In genomic region chr2:240456607-240457222, GRCh38 we compare ENCODE assay signal across 1 cellular context.
TF ChIP-seq lines count a peak whose summit lies in the region.

No MANE protein-coding gene starts in this region.

TF ChIP-seq in GM23338, 12 proteins besides CTCF, POLR2A, EP300 and RAD21 (continued from another document):
- TF ChIP-seq ZNF462 (CRISPR knock-in tag; IDR thresholded peaks at IDR 0.05) (no peak), POLR2AphosphoS5 (IDR thresholded peaks at IDR 0.05; ENCODE audit: low read depth) (no peak), ETS1 (IDR thresholded peaks at IDR 0.05) (no peak)
